ENCODE assay signal across 8 cellular contexts in the genomic region with DNA sequence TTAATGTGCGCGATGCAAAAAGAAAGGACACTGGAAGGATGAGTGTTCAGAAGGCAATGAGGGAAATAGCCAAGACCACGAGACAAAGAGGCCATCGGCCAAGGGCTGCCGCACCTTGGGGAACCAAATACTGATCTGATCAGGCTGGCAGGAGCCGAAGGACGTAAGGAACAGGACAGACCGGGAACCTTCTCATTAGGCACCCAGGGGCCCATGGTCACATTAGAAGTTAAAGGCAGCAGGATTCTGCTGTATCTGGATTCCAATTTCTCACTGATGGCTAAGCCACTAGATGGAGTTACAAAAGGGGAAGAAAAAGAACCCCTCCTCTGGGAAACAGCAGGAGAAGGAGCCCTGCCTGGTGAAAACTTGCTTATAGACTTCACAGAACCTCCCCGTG. TPM values are rescaled to one million over a fixed set of nuclear protein-coding genes. Genes with fewer than 3 reads are reported as not detected.
DNase-seq lines count a peak whose midpoint lies in the region; ATAC-seq and TF ChIP-seq lines count a peak whose summit lies in the region.

No MANE protein-coding gene starts in this region.

- H3K9me3 ChIP-seq in AG04450 (ENCODE audit: control insufficient read depth, insufficient read depth, low read length): no peaks in the 10 kb centered on the region
- H3K9me3 ChIP-seq in colonic mucosa: no peaks in the 10 kb centered on the region
- H3K9me3 ChIP-seq in Karpas-422 (ENCODE audit: low read length): no peaks in the 10 kb centered on the region

- peak; percentile 10; the same call in 1 of the 2 replicates for TF ChIP-seq CTCF in AG04450 (IDR thresholded peaks at IDR 0.05; ENCODE audit: low read depth, low read length)
- TF ChIP-seq CTCF in HFF-Myc (IDR thresholded peaks at IDR 0.05; ENCODE audit: low read depth, low read length, missing control alignments): peak; percentile 9
- no peak for TF ChIP-seq CTCF in colonic mucosa (IDR thresholded peaks at IDR 0.05)

- H3K36me3 Mint-ChIP-seq in naive B cell: no peaks in the 10 kb centered on the region

- H3K9ac ChIP-seq in colonic mucosa (ENCODE audit: low read depth in 2 of 2, low read length in 2 of 2): no peak overlapping the region
- no peak overlapping the region for H3K9ac ChIP-seq in Karpas-422 (ENCODE audit: low read length)

- H3K4me1 ChIP-seq in colonic mucosa (no peaks in the 10 kb centered on the region), Karpas-422 (ENCODE audit: low read length) (peaks cover 9% of the 10 kb centered on the region)

- no peaks in the 10 kb centered on the region for H3K36me3 ChIP-seq in colonic mucosa
- H3K36me3 ChIP-seq in Karpas-422 (ENCODE audit: insufficient read depth, low read length): no peaks in the 10 kb centered on the region

- no peaks in the 10 kb centered on the region for H4K20me1 ChIP-seq in Karpas-422 (ENCODE audit: insufficient read depth, low read depth, low read length)

- H3K27ac ChIP-seq in AG04450 (ENCODE audit: low read depth, low read length) (no peak overlapping the region), colonic mucosa (no peak overlapping the region), Karpas-422 (ENCODE audit: low read length) (no peak overlapping the region)

- peak overlapping the region in 2 of 6 donors; percentile 32 to 92 for H3K27ac Mint-ChIP-seq in naive B cell

- no peak overlapping the region for H3K4me2 ChIP-seq in Karpas-422 (ENCODE audit: low read depth, low read length, poor library complexity, severe bottlenecking)

- H3K4me3 ChIP-seq in AG04450 (ENCODE audit: low read depth, low read length) (peak overlapping the region; percentile 43), HFF-Myc (replicated peaks; ENCODE audit: low read depth, low read length) (peak overlapping the region; percentile 44), colonic mucosa (peak overlapping the region; percentile 32), Karpas-422 (ENCODE audit: low read length) (no peak overlapping the region)

- DNase-seq in AG04450 (ENCODE audit: low read depth, low spot score) (no peak), HFF-Myc (ENCODE audit: extremely low read depth, low read depth) (no peak), colonic mucosa (no peak), naive B cell (no peak), nucleus accumbens (lab: John Stamatoyannopoulos, UW) (no peak), Karpas-422 (no peak)

- peaks cover 13 to 25% (median 21%) of the 10 kb centered on the region in 3 donors for H3K27me3 Mint-ChIP-seq in naive B cell

- POLR2A ChIA-PET in AG04450 (lab: Yijun Ruan, JAX): no interaction called here

- intact Hi-C loops in colonic mucosa (cut with DNase I): no loop called here

- no peak overlapping the region for H2AFZ ChIP-seq in Karpas-422 (ENCODE audit: low read length)

- no peaks in the 10 kb centered on the region for H3K79me2 ChIP-seq in Karpas-422 (ENCODE audit: low read length)

- H3K9me3 Mint-ChIP-seq in naive B cell: no peaks in the 10 kb centered on the region

- CTCF ChIA-PET in AG04450 (lab: Charles Lee): no interaction called here

- no peaks in the 10 kb centered on the region for H3K9me2 ChIP-seq in Karpas-422 (replicated peaks; ENCODE audit: insufficient read depth, low read length)

- no peak for ATAC-seq in naive B cell (ENCODE audit: low read depth in 2 of 2)
- ATAC-seq in HG02642 (IDR thresholded peaks at IDR 0.05; ENCODE audit: poor library complexity, unreplicated experiment): no peak
- no peak for ATAC-seq in HG03342 (IDR thresholded peaks at IDR 0.05; ENCODE audit: unreplicated experiment)

- peak overlapping the region; percentile 77 to 96 (median 90) for H3K4me3 Mint-ChIP-seq in naive B cell

- peaks cover 25% of the 10 kb centered on the region for H3K27me3 ChIP-seq in AG04450 (ENCODE audit: control insufficient read depth, insufficient read depth, low read length)
- no peaks in the 10 kb centered on the region for H3K27me3 ChIP-seq in colonic mucosa
- no peaks in the 10 kb centered on the region for H3K27me3 ChIP-seq in Karpas-422 (ENCODE audit: low read length)

- H3K4me1 Mint-ChIP-seq in naive B cell: peaks cover 14 to 15% (median 14%) of the 10 kb centered on the region in 3 donors

RNA-seq across cellular contexts. Expression of gene CPT1A, which starts 28.8 kb away (rescaled TPM):
- polyA plus RNA-seq in AG04450 (2011; rRNA removed) (12.4 and 18.9 TPM in 2 replicates), naive B cell (ENCODE audit: low read depth in 6 of 6) (10 to 100 TPM in 1 of 6 donors, 1 to 10 TPM in 4, under 1 TPM in 1; 0.73 to 13.9 (median 3.2) TPM)
- polyA minus RNA-seq in AG04450 (2011; rRNA and poly(A)+ RNA removed): 32.8 and 45.2 TPM in 2 replicates
- total RNA-seq in colonic mucosa: 100 to 1,000 TPM; 197 to 213 TPM
- 13.1 and 15.2 TPM in 2 replicates for total RNA-seq in Karpas-422 (2014; rRNA removed; shearing (Covaris generic); ENCODE audit: low replicate concordance)

RNA-seq across cellular contexts. Expression of gene MRPL21, which starts 33.2 kb away (rescaled TPM):
- 36.4 and 46.8 TPM in 2 replicates for polyA plus RNA-seq in AG04450 (2011; rRNA removed)
- polyA minus RNA-seq in AG04450 (2011; rRNA and poly(A)+ RNA removed): 21.8 and 22.3 TPM in 2 replicates
- total RNA-seq in colonic mucosa: 100 to 1,000 TPM in 1 of 2 donors, 10 to 100 TPM in 1; 59.8 to 104 TPM
- 100 to 1,000 TPM in 5 of 6 donors, 10 to 100 TPM in 1; 94.8 to 125 (median 116) TPM for polyA plus RNA-seq in naive B cell (ENCODE audit: low read depth in 6 of 6)
- 88.3 and 121 TPM in 2 replicates for total RNA-seq in Karpas-422 (2014; rRNA removed; shearing (Covaris generic); ENCODE audit: low replicate concordance)

RNA-seq across cellular contexts. Expression of gene IGHMBP2, which starts 33.2 kb away (rescaled TPM):
- polyA plus RNA-seq in AG04450 (2011; rRNA removed) (8.7 and 9.1 TPM in 2 replicates), naive B cell (ENCODE audit: low read depth in 6 of 6) (10 to 100 TPM in 1 of 6 donors, 1 to 10 TPM in 5; 3.1 to 12.6 (median 6.8) TPM)
- polyA minus RNA-seq in AG04450 (2011; rRNA and poly(A)+ RNA removed): 15.6 and 22.4 TPM in 2 replicates
- 10 to 100 TPM; 16.6 to 20.4 TPM for total RNA-seq in colonic mucosa
- total RNA-seq in Karpas-422 (2014; rRNA removed; shearing (Covaris generic); ENCODE audit: low replicate concordance): 6.3 and 21.5 TPM in 2 replicates

Comparison
In these comparisons a context has a peak if more than half of its experiments do, and no peak if none do; other contexts are left out.
1. RNA of gene CPT1A, which starts 28.8 kb away (total RNA-seq): 197 to 213 TPM in colonic mucosa; 13.1 to 15.2 TPM in Karpas-422; every median in the first group is over 10 times any median in the second.